Comparison of ENCODE assay signal across 17 cellular contexts in the genomic region with DNA sequence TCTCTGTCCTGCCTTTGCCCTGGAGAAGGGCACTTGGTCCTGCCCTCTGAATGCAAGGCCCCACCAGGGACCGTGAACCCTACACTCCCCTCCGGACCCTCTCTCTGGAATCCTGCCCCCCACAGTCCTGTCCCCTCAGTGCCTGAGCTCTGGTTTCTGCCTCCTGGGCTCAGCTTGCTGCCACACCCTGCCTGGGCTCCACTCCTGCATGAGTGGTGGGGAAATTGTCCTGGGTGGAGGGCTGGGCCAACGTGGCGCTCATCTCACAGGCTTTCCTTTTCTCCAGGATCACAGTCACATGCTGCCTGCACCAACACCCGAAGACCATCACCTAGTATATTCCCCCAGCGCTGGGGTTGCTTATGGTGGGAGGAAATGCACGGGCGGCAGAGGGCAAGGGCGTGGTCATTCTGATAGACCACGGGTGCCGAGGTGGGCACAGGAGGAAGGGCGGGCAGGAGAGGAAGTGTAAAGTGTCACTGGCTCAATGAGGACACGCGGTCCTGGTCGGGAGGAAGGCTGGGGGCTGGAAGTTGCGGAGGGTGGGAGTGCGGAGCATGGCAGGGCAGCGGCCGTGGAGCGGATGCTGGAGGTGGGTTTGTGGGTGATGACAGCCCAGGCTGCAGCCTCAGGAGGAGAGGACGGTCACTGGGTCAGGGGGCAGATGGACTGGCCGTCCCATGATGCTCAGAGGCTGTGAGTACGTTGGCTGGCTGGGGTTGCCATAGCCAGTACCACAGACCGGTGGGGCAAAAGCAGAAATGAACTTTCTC.
DNase-seq lines count a peak whose midpoint lies in the region; ATAC-seq and TF ChIP-seq lines count a peak whose summit lies in the region.
"Had no signal": no experiment of that assay in that cellular context is flagged by ENCODE, and none has a peak within 500 bp of the region (broad histone marks: within the 10 kb centered on the region; RNA-seq: fewer than 3 reads in every experiment).

No MANE protein-coding gene starts in this region.

- H3K9me3 ChIP-seq in neuronal stem cell (replicated peaks in 1 of 2; ENCODE audit: control insufficient read depth in 2 of 2, insufficient read depth in 1 of 2, low read depth in 1 of 2, low read length in 2 of 2) (peaks cover 0 to 12% of the 10 kb centered on the region in 2 donors), tibial artery (peaks cover 0 to 41% (median 14%) of the 10 kb centered on the region in 3 donors)

- peak overlapping the region; percentile 82 for H3K14ac ChIP-seq in neuronal stem cell (ENCODE audit: low read length)

- no peak overlapping the region for H3K4me3 Mint-ChIP-seq in activated naive CD4-positive, alpha-beta T cell treated with anti-CD3 and anti-CD28 coated beads, Interleukin-2, amount 10 ng/mL, durations not matched to agents 7 days and 5 days

- H3K4me1 ChIP-seq in neuronal stem cell (ENCODE audit: control insufficient read depth in 2 of 2, insufficient read depth in 1 of 2, low read depth in 1 of 2, low read length in 2 of 2) (peaks cover 0 to 5% of the 10 kb centered on the region in 2 donors), tibial artery (no peaks in the 10 kb centered on the region)
- H3K4me1 ChIP-seq: HAP-1 had no signal

- ATAC-seq in GM21360 (IDR thresholded peaks at IDR 0.05; ENCODE audit: unreplicated experiment) = no peak

- H2BK15ac ChIP-seq in neuronal stem cell (ENCODE audit: low read length) = no peak overlapping the region

- TF ChIP-seq CTCF in coronary artery (IDR thresholded peaks at IDR 0.05) (no peak), tibial artery (IDR thresholded peaks at IDR 0.05) (no peak)

- H3K9me3 Mint-ChIP-seq in activated naive CD4-positive, alpha-beta T cell treated with anti-CD3 and anti-CD28 coated beads, Interleukin-2, amount 10 ng/mL, durations not matched to agents 7 days and 5 days = peaks cover 20% of the 10 kb centered on the region

- H3K4me1 Mint-ChIP-seq in activated naive CD4-positive, alpha-beta T cell treated with anti-CD3 and anti-CD28 coated beads, Interleukin-2, amount 10 ng/mL, durations not matched to agents 7 days and 5 days = no peaks in the 10 kb centered on the region

- no peak overlapping the region for H3K4me2 ChIP-seq in neuronal stem cell (ENCODE audit: insufficient read depth, low read length, poor library complexity, severe bottlenecking)

- CTCF ChIA-PET in activated naive CD4-positive, alpha-beta T cell treated with anti-CD3 and anti-CD28 coated beads, Interleukin-2, amount 10 ng/mL, durations not matched to agents 7 days and 5 days (lab: Charles Lee) = interaction anchor here (0.5 kb wide), 1 partner anchor 112 kb away, joined by 3 read pairs; no protein-coding TSS in a partner anchor

- peak overlapping the region; percentile 57 for H3K18ac ChIP-seq in neuronal stem cell (ENCODE audit: low read length)

- H2BK12ac ChIP-seq in neuronal stem cell (ENCODE audit: low read length) = peak overlapping the region; percentile 75

- intact Hi-C loops in tibial artery (cut with DNase I; ENCODE audit: low total_unique reads) = no loop called here

- no peak overlapping the region for H4K8ac ChIP-seq in neuronal stem cell (ENCODE audit: low read depth, low read length)

- peak overlapping the region; percentile 89 for H3K23ac ChIP-seq in neuronal stem cell (ENCODE audit: low read depth, low read length, poor library complexity)

- peaks cover 4% of the 10 kb centered on the region for H3K27me3 Mint-ChIP-seq in activated naive CD4-positive, alpha-beta T cell treated with anti-CD3 and anti-CD28 coated beads, Interleukin-2, amount 10 ng/mL, durations not matched to agents 7 days and 5 days

- H3K4me3 ChIP-seq in coronary artery (no peak overlapping the region), neuronal stem cell (ENCODE audit: low read length in 2 of 2) (no peak overlapping the region), tibial artery (no peak overlapping the region)
- H3K4me3 ChIP-seq: HAP-1 had no signal

- peak overlapping the region; percentile 60 for H3K9ac ChIP-seq in neuronal stem cell (ENCODE audit: low read depth, low read length, poor library complexity)

- H3K27ac ChIP-seq in coronary artery (no peak overlapping the region), neuronal stem cell (replicated peaks; ENCODE audit: low read length) (no peak overlapping the region), tibial artery (no peak overlapping the region)

- WGBS in neuronal stem cell (ENCODE audit: extremely low coverage in 2 of 2, insufficient read length in 2 of 2, insufficient replicate concordance in 1 of 2), 2 donors = no CpG with 5 or more reads among the region's 24 CpGs

- no peak overlapping the region for H3K27ac Mint-ChIP-seq in activated naive CD4-positive, alpha-beta T cell treated with anti-CD3 and anti-CD28 coated beads, Interleukin-2, amount 10 ng/mL, durations not matched to agents 7 days and 5 days

- H2AFZ ChIP-seq in neuronal stem cell (ENCODE audit: low read length) = no peak overlapping the region

- H2BK120ac ChIP-seq in neuronal stem cell (ENCODE audit: low read depth, low read length) = no peak overlapping the region

- no peaks in the 10 kb centered on the region for H3K79me1 ChIP-seq in neuronal stem cell (ENCODE audit: low read depth, low read length)

- no peak overlapping the region for H4K91ac ChIP-seq in neuronal stem cell (ENCODE audit: low read depth, low read length, poor library complexity)

- H3K4ac ChIP-seq in neuronal stem cell (ENCODE audit: low read length) = no peak overlapping the region

- H3K36me3 Mint-ChIP-seq in activated naive CD4-positive, alpha-beta T cell treated with anti-CD3 and anti-CD28 coated beads, Interleukin-2, amount 10 ng/mL, durations not matched to agents 7 days and 5 days = no peaks in the 10 kb centered on the region

- H3K27me3 ChIP-seq in neuronal stem cell (ENCODE audit: control insufficient read depth in 3 of 3, insufficient read depth in 3 of 3, low read depth in 1 of 3, low read length in 3 of 3) = peaks cover 0 to 5% (median 0%) of the 10 kb centered on the region in 3 experiments
- H3K27me3 ChIP-seq in tibial artery = peaks cover 0 to 27% of the 10 kb centered on the region in 2 donors

- DNase-seq in activated naive CD4-positive, alpha-beta T cell treated with anti-CD3 and anti-CD28 coated beads, Interleukin-2, amount 10 ng/mL, durations not matched to agents 7 days and 5 days = peak; percentile 8
- no peak for DNase-seq in activated naive CD4-positive, alpha-beta T cell treated with anti-CD3 and anti-CD28 coated beads, Interleukin-2, amount 50 U/mL, for 16 hours
- DNase-seq in coronary artery (ENCODE audit: low spot score) (peak; percentile 57), neuronal stem cell (ENCODE audit: low spot score) (no peak), tibial artery (peak; percentile 13 to 48), NCI-H526 (lab: John Stamatoyannopoulos, UW) (no peak), iPS-NIHi11 (ENCODE audit: low spot score) (no peak)
- DNase-seq: C1 segment of cervical spinal cord, COR-L47, IMR-90, Kasumi-1, NCI-H1417, NCI-H1930, NCI-H2171 treated with DMSO at 0.1 percent for 48 hours, NCI-H510A had no signal

- H2BK5ac ChIP-seq in neuronal stem cell (ENCODE audit: low read length) = no peak overlapping the region

- no peaks in the 10 kb centered on the region for H3K36me3 ChIP-seq in neuronal stem cell (replicated peaks in 1 of 2; ENCODE audit: control insufficient read depth in 2 of 2, insufficient read depth in 2 of 2, low read length in 2 of 2)
- no peaks in the 10 kb centered on the region for H3K36me3 ChIP-seq in tibial artery
- H3K36me3 ChIP-seq: HAP-1 had no signal

- H2AK5ac ChIP-seq in neuronal stem cell (ENCODE audit: low read depth, low read length) = peak overlapping the region; percentile 81

Comparison
In these comparisons a context has a peak if more than half of its experiments do, and no peak if none do; other contexts are left out.
1. DNase-seq: peak in activated naive CD4-positive, alpha-beta T cell treated with anti-CD3 and anti-CD28 coated beads, Interleukin-2, amount 10 ng/mL, durations not matched to agents 7 days and 5 days (single experiment), coronary artery (single experiment) and tibial artery (2 of 2); none in activated naive CD4-positive, alpha-beta T cell treated with anti-CD3 and anti-CD28 coated beads, Interleukin-2, amount 50 U/mL, for 16 hours (single experiment), neuronal stem cell (single experiment), NCI-H526 (0 of 2) and iPS-NIHi11 (single experiment).